Comparison of ENCODE assay signal across 11 cellular contexts in the genomic region with DNA sequence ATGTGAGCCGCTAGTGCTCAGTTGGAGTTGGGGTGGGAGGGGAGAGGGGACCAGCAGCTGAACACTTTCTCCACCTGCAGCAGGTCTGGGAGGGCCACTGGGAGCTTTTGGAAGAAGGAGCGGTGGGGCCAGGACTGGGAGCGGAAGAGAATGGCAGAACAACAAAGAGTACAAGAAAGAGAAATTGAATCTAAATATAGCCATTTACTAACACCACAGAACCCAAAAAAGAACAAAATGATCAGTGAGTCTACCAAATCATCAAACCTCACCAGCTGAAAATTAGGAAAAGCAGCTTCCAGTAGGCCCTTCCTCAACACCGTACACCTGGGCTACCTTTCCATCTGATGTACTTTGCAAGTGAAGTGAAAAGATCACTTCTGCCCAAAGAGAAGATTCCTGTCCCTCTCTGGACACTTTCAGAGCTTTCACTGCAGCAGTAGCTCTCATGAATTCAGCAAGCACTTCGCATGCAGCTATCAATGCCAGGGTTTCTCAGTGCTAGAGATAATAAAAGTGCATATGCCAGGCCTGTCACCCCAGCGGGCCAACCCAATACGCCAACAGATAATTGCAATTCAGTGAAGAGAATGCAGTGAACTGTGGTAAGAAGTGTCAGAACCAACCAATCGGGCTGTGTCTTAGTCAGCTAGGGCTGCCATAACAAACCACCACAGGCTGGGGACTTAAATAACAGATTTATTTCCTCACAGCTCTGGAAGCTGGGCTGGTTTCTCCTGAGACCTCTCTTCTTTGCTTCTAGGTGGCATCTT. TPM values are rescaled to one million over a fixed set of nuclear protein-coding genes. Genes with fewer than 3 reads are reported as not detected.
DNase-seq lines count a peak whose midpoint lies in the region; ATAC-seq, FAIRE-seq and TF ChIP-seq lines count a peak whose summit lies in the region.
"Had no signal": no experiment of that assay in that cellular context is flagged by ENCODE, and none has a peak within 500 bp of the region (broad histone marks: within the 10 kb centered on the region; RNA-seq: fewer than 3 reads in every experiment).

No MANE protein-coding gene starts in this region.

- H4K20me1 ChIP-seq in GM12878 (ENCODE audit: control insufficient read depth, insufficient read depth): no peaks in the 10 kb centered on the region

- in situ Hi-C loops in GM12878 (cut with MboI) (no loop called here), HAP-1 (cut with MboI; ENCODE audit: low sequenced_read_pairs) (no loop called here)

- H2AFZ ChIP-seq in GM12878 (ENCODE audit: control insufficient read depth, low read depth, low read length): no peak overlapping the region; the same call in 1 of the 2 replicates

- DNase-seq in GM12878 (ENCODE audit: low read depth, low spot score): peak; percentile 70
- DNase-seq in psoas muscle: no peak
- no peak for DNase-seq in left lobe of liver (ENCODE audit: low spot score)
- DNase-seq in DMS79 treated with DMSO at 0.1 percent for 48 hours (lab: John Stamatoyannopoulos, UW): no peak
- no peak for DNase-seq in NCI-H2107 (lab: John Stamatoyannopoulos, UW)
- no peak for DNase-seq in HAP-1 (ENCODE audit: low spot score in 2 of 2)
- DNase-seq: DMS79, NCI-H226 had no signal

- H3K79me2 ChIP-seq in GM12878 (ENCODE audit: control insufficient read depth, insufficient read depth, low read length): peaks cover 88% of the 10 kb centered on the region

- SMC1A ChIA-PET in GM12878 (lab: Charles Lee; ENCODE audit: uncharacterized antibody, unreplicated experiment): interaction anchor here (0.9 to 7.0 kb wide), 19 partner anchors 14 to 257 kb away, joined by 3 to 65 read pairs (median 5); no protein-coding TSS in a partner anchor

- peak overlapping the region; percentile 69 for H3K4me2 ChIP-seq in GM12878 (ENCODE audit: control insufficient read depth, insufficient read depth)

- RAD21 ChIA-PET in GM12878 (lab: Charles Lee; ENCODE audit: unreplicated experiment): interaction anchor here (0.8 to 5.5 kb wide), 18 partner anchors 20 to 257 kb away, joined by 3 to 52 read pairs (median 4); no protein-coding TSS in a partner anchor

- H3K27ac ChIP-seq in KOPT-K1 (ENCODE audit: low read depth, low read length, poor library complexity, severe bottlenecking): peak overlapping the region; percentile 53
- H3K27ac ChIP-seq in GM12878 (ENCODE audit: control insufficient read depth, insufficient read depth): peak overlapping the region; percentile 100
- no peak overlapping the region for H3K27ac ChIP-seq in psoas muscle
- H3K27ac ChIP-seq: epithelial cell of prostate had no signal

- no peak for TF ChIP-seq RAD21 in GM12878 (IDR thresholded peaks at IDR 0.05; ENCODE audit: insufficient read depth, low read depth, low read length)

- H3K4me1 ChIP-seq in GM12878 (ENCODE audit: control insufficient read depth, insufficient read depth, low read length) (peaks cover 47% of the 10 kb centered on the region), psoas muscle (no peaks in the 10 kb centered on the region), HAP-1 (no peaks in the 10 kb centered on the region)

- H3K4me3 ChIP-seq in GM12878 (peak overlapping the region; percentile 83), psoas muscle (peak overlapping the region; percentile 4), HAP-1 (no peak overlapping the region)

- TF ChIP-seq CTCF in GM12878 (IDR thresholded peaks at IDR 0.05 in 2 of 3, conservative IDR thresholded peaks at IDR 0.05 in 1 of 3; ENCODE audit: control insufficient read depth in 2 of 3, extremely low read depth in 1 of 3, insufficient read depth in 1 of 3, low read depth in 3 of 3, low read length in 3 of 3) (no peak), psoas muscle (IDR thresholded peaks at IDR 0.05) (no peak)

- TF ChIP-seq EP300 in GM12878 (IDR thresholded peaks at IDR 0.05; ENCODE audit: borderline replicate concordance in 1 of 2, control insufficient read depth in 1 of 2, low read depth in 2 of 2, low read length in 2 of 2): no peak

- peak overlapping the region; percentile 99 for H3K9ac ChIP-seq in GM12878 (ENCODE audit: control insufficient read depth, insufficient read depth, low read length)

- peak; percentile 38 for ATAC-seq in GM12878
- no peak for ATAC-seq in psoas muscle
- no peak for ATAC-seq in left lobe of liver

- POLR2A ChIA-PET in GM12878 (lab: Charles Lee): interaction anchor here (0.9 to 3.1 kb wide), 15 partner anchors 8 to 498 kb away, joined by 3 to 13 read pairs (median 5); no protein-coding TSS in a partner anchor

- no peak for FAIRE-seq in GM12878 (lab: Jason Lieb, UNC)

- TF ChIP-seq POLR2A in GM10847 (IDR thresholded peaks at IDR 0.05; ENCODE audit: extremely low read depth, insufficient read length) (peak; percentile 6), GM12878 (IDR thresholded peaks at IDR 0.05; ENCODE audit: low read depth, low read length) (no peak; the same call in 1 of the 2 replicates)

- H3K27me3 ChIP-seq in GM12878 (replicated peaks in 1 of 2; ENCODE audit: control insufficient read depth in 2 of 2, insufficient read depth in 2 of 2, low read length in 1 of 2) (no peaks in the 10 kb centered on the region), psoas muscle (ENCODE audit: insufficient read depth in 3 of 3, low read length in 2 of 3) (no peaks in the 10 kb centered on the region), HAP-1 (ENCODE audit: low read depth) (no peaks in the 10 kb centered on the region)

- H3K9me3 ChIP-seq in KOPT-K1 (ENCODE audit: insufficient read depth, low read length, poor library complexity, severe bottlenecking) (no peaks in the 10 kb centered on the region), GM12878 (replicated peaks; ENCODE audit: control insufficient read depth, insufficient read depth, low read length) (no peaks in the 10 kb centered on the region), psoas muscle (no peaks in the 10 kb centered on the region), HAP-1 (no peaks in the 10 kb centered on the region)

- intact Hi-C loops in GM12878 (cut with micrococcal nuclease; ENCODE audit: unreplicated experiment): loop anchor here (1.0 to 10.0 kb wide), 11 partner anchors 47 to 726 kb away; a partner anchor contains a TSS
- intact Hi-C loops in psoas muscle (cut with DNase I): no loop called here

- WGBS in GM12878 (ENCODE audit: insufficient coverage, insufficient replicate concordance, low lambda C conversion rate, missing lambda C conversion rate): 2% methylated on average over 8 of the region's 8 CpGs
- 61 to 87% (median 77%) methylated on average over 8 of the region's 8 CpGs for WGBS in psoas muscle, 3 donors

- BruUV-seq in GM12878 (replicated peaks; lab: Mats Ljungman, UMichigan): TSS peak; percentile 67

- CTCF ChIA-PET in GM12878 (lab: Yijun Ruan, JAX): interaction anchor here (0.6 to 1.6 kb wide), 11 partner anchors 15 to 480 kb away, joined by 3 to 9 read pairs (median 3); no protein-coding TSS in a partner anchor

- H3K36me3 ChIP-seq in KOPT-K1 (ENCODE audit: insufficient read depth, low read length): no peaks in the 10 kb centered on the region
- H3K36me3 ChIP-seq in GM12878 (ENCODE audit: control insufficient read depth in 2 of 2, insufficient read depth in 2 of 2, low read length in 1 of 2): no peaks in the 10 kb centered on the region
- H3K36me3 ChIP-seq in psoas muscle (ENCODE audit: insufficient read depth in 1 of 2, low read depth in 1 of 2): no peaks in the 10 kb centered on the region
- no peaks in the 10 kb centered on the region for H3K36me3 ChIP-seq in HAP-1 (replicated peaks)

TF ChIP-seq in GM12878, 131 proteins besides CTCF, POLR2A, EP300 and RAD21 (continues in another document):
- TF ChIP-seq, protein P1, sequence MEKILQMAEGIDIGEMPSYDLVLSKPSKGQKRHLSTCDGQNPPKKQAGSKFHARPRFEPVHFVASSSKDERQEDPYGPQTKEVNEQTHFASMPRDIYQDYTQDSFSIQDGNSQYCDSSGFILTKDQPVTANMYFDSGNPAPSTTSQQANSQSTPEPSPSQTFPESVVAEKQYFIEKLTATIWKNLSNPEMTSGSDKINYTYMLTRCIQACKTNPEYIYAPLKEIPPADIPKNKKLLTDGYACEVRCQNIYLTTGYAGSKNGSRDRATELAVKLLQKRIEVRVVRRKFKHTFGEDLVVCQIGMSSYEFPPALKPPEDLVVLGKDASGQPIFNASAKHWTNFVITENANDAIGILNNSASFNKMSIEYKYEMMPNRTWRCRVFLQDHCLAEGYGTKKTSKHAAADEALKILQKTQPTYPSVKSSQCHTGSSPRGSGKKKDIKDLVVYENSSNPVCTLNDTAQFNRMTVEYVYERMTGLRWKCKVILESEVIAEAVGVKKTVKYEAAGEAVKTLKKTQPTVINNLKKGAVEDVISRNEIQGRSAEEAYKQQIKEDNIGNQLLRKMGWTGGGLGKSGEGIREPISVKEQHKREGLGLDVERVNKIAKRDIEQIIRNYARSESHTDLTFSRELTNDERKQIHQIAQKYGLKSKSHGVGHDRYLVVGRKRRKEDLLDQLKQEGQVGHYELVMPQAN (conservative IDR thresholded peaks at IDR 0.05): 0 out of 2 replicates have a peak, but pooled peaks have one; percentile 9

RNA-seq across cellular contexts. Expression of a gene that starts 0.6 kb away (rescaled TPM):
- 79.0 and 83.4 TPM in 2 replicates for total RNA-seq in GM12878 (2013; cell fraction: nucleolus; rRNA removed)
- total RNA-seq in GM12878 (2014; rRNA removed) (103 and 132 TPM in 2 replicates), GM12878 (2014; rRNA removed; fragmentation: Illumina TruSeq; extraction: Trizol) (111 and 122 TPM in 2 replicates), GM12878 (2021) (68.2 and 77.3 TPM in 2 replicates), psoas muscle (1 to 10 TPM in 1 of 4 donors, under 1 TPM in 3; 0.39 to 1.3 (median 0.49) TPM), left lobe of liver (0.63 TPM)
- polyA plus RNA-seq in GM12878 (2011; ENCODE audit: low read depth): 90.7 TPM
- polyA plus RNA-seq in GM12878 (2011; rRNA removed) (118 and 145 TPM in 2 replicates), GM12878 (2014; fragmentation: Illumina TruSeq; extraction: Trizol) (136 and 138 TPM in 2 replicates), GM12878 (2014; fragmentation: Nextera tagmentation; extraction: Ambion mirVana) (100 to 1,000 TPM; 306 to 457 TPM), GM12878 (2014; rRNA removed) (83.2 and 119 TPM in 2 replicates), GM12878 (2016; fragmentation: Nextera tagmentation; extraction: Ambion mirVana) (100 to 1,000 TPM; 180 to 186 TPM), psoas muscle (under 1 TPM; 0.18 to 0.42 (median 0.27) TPM)
- 92.0 and 93.2 TPM in 2 replicates for polyA plus RNA-seq in GM12878 (2011; cell fraction: cytosol; rRNA removed)
- 28.5 and 54.0 TPM in 2 replicates for polyA plus RNA-seq in GM12878 (2011; cell fraction: nucleus; rRNA removed)
- polyA plus RNA-seq in GM12878 (2012): 80.3 and 84.9 TPM in 2 replicates
- polyA minus RNA-seq in GM12878 (2011; rRNA and poly(A)+ RNA removed): 50.8 and 71.5 TPM in 2 replicates
- polyA minus RNA-seq in GM12878 (2011; cell fraction: cytosol; rRNA and poly(A)+ RNA removed): 31.0 and 32.2 TPM in 2 replicates
- polyA minus RNA-seq in GM12878 (2011; cell fraction: nucleus; rRNA and poly(A)+ RNA removed): 14.5 and 15.8 TPM in 2 replicates

Comparison
In these comparisons a context has a peak if more than half of its experiments do, and no peak if none do; other contexts are left out.
1. RNA of a gene that starts 0.6 kb away (total RNA-seq): 68.2 to 132 TPM in GM12878; 0.63 TPM in left lobe of liver (single experiment) and 0.39 to 1.3 TPM in psoas muscle; every median in the first group is over 10 times any median in the second.